In genomic region chr4:147518086-147518485, GRCh38 we compare ENCODE assay signal across 13 cellular contexts. TPM values are rescaled to one million over a fixed set of nuclear protein-coding genes. Genes with fewer than 3 reads are reported as not detected.
DNase-seq lines count a peak whose midpoint lies in the region; ATAC-seq, FAIRE-seq and TF ChIP-seq lines count a peak whose summit lies in the region.
"Had no signal": no experiment of that assay in that cellular context is flagged by ENCODE, and none has a peak within 500 bp of the region (broad histone marks: within the 10 kb centered on the region; RNA-seq: fewer than 3 reads in every experiment).

No MANE protein-coding gene starts in this region.

- DNase-seq in A172 (ENCODE audit: low spot score) (peak; percentile 5), GM23248 (no peak), astrocyte (ENCODE audit: low read depth) (peak; percentile 81), mesothelial cell of epicardium (ENCODE audit: low spot score in 2 of 2, unreplicated experiment in 2 of 2) (no peak), coronary artery (ENCODE audit: low spot score) (no peak), DMS79 (lab: John Stamatoyannopoulos, UW) (no peak)
- no peak for DNase-seq in activated CD4-positive, alpha-beta T cell treated with anti-CD3 and anti-CD28 coated beads, Interleukin-2, amount 50 U/mL, for 48 hours
- DNase-seq: NCI-H748 treated with DMSO at 0.1 percent for 48 hours had no signal

- FAIRE-seq in astrocyte (lab: Jason Lieb, UNC), result no peak

- H3K27me3 ChIP-seq in GM23248 (replicated peaks; ENCODE audit: insufficient read depth) (no peaks in the 10 kb centered on the region), astrocyte (ENCODE audit: insufficient read depth, low read length) (no peaks in the 10 kb centered on the region)
- H3K27me3 ChIP-seq: SJCRH30 had no signal

- in situ Hi-C loops in GM23248 (cut with MboI), result no loop called here

- H3K9ac ChIP-seq in GM23248, result no peak overlapping the region
- peak overlapping the region; percentile 23 for H3K9ac ChIP-seq in astrocyte (ENCODE audit: low read length)

- H3K9me3 Mint-ChIP-seq in astrocyte (ENCODE audit: unreplicated experiment) (no peaks in the 10 kb centered on the region), mesothelial cell of epicardium (no peaks in the 10 kb centered on the region)
- H3K9me3 Mint-ChIP-seq: CD14-positive monocyte had no signal

- H3K36me3 Mint-ChIP-seq in astrocyte (ENCODE audit: low read depth, unreplicated experiment), result peaks cover 2% of the 10 kb centered on the region
- peaks cover 39% of the 10 kb centered on the region for H3K36me3 Mint-ChIP-seq in mesothelial cell of epicardium
- H3K36me3 Mint-ChIP-seq: CD14-positive monocyte had no signal

- H3K27ac Mint-ChIP-seq in astrocyte (ENCODE audit: unreplicated experiment) (no peak overlapping the region), mesothelial cell of epicardium (peak overlapping the region; percentile 75)
- H3K27ac Mint-ChIP-seq: CD14-positive monocyte had no signal

- TF ChIP-seq CTCF in astrocyte (IDR thresholded peaks at IDR 0.05; ENCODE audit: insufficient read depth, low read depth, low read length), result no peak
- TF ChIP-seq CTCF in mesothelial cell of epicardium (IDR thresholded peaks at IDR 0.05; ENCODE audit: unreplicated experiment), result no peak
- no peak for TF ChIP-seq CTCF in coronary artery (IDR thresholded peaks at IDR 0.05)

- H3K4me3 Mint-ChIP-seq in astrocyte (ENCODE audit: unreplicated experiment), result no peak overlapping the region
- no peak overlapping the region for H3K4me3 Mint-ChIP-seq in mesothelial cell of epicardium
- H3K4me3 Mint-ChIP-seq: CD14-positive monocyte had no signal

- 0 out of 2 replicates have a peak overlapping the region, but pooled peaks have one; percentile 1 for H2AFZ ChIP-seq in GM23248
- H2AFZ ChIP-seq in astrocyte (ENCODE audit: low read depth, low read length), result no peak overlapping the region

- H3K4me2 ChIP-seq in GM23248 (ENCODE audit: unreplicated experiment), result no peak overlapping the region
- H3K4me2 ChIP-seq in astrocyte (ENCODE audit: low read length), result peak overlapping the region; percentile 39

- H3K36me3 ChIP-seq in GM23248 (ENCODE audit: low read depth) (no peaks in the 10 kb centered on the region), astrocyte (ENCODE audit: insufficient read depth, low read length) (peaks cover 2% of the 10 kb centered on the region)
- H3K36me3 ChIP-seq: SJCRH30 had no signal

- WGBS in GM23248 (ENCODE audit: low coverage in 1 of 2, low lambda C conversion rate in 2 of 2, missing lambda C conversion rate in 2 of 2), 2 experiments, result 72 to 84% methylated on average over 2 of the region's 2 CpGs

- H3K27ac ChIP-seq in GM23248 (no peak overlapping the region), astrocyte (ENCODE audit: low read depth, low read length) (peak overlapping the region; percentile 49), coronary artery (no peak overlapping the region)
- H3K27ac ChIP-seq: HL-60, RWPE1, SJCRH30 had no signal

- no peak for ATAC-seq in GM19035 (IDR thresholded peaks at IDR 0.05; ENCODE audit: unreplicated experiment)

- no peaks in the 10 kb centered on the region for H3K27me3 Mint-ChIP-seq in astrocyte (ENCODE audit: low read depth, unreplicated experiment)
- no peaks in the 10 kb centered on the region for H3K27me3 Mint-ChIP-seq in mesothelial cell of epicardium (ENCODE audit: low read depth)

- H3K79me2 ChIP-seq in GM23248 (ENCODE audit: insufficient read depth), result no peaks in the 10 kb centered on the region
- H3K79me2 ChIP-seq in astrocyte (ENCODE audit: insufficient read depth, low read length), result peaks cover 2% of the 10 kb centered on the region

- H3K9me3 ChIP-seq in GM23248 (ENCODE audit: low read depth) (no peaks in the 10 kb centered on the region), astrocyte (ENCODE audit: insufficient read depth, low read depth, low read length) (no peaks in the 10 kb centered on the region)
- H3K9me3 ChIP-seq: SJCRH30 had no signal

- H3F3A ChIP-seq in GM23248 (ENCODE audit: insufficient read depth), result no peaks in the 10 kb centered on the region

- no peaks in the 10 kb centered on the region for H3K9me2 ChIP-seq in GM23248 (ENCODE audit: insufficient read depth)

- H4K20me1 ChIP-seq in GM23248 (ENCODE audit: insufficient read depth) (no peaks in the 10 kb centered on the region), astrocyte (ENCODE audit: insufficient read depth, low read length) (no peaks in the 10 kb centered on the region)

- H3K4me1 Mint-ChIP-seq in astrocyte (ENCODE audit: low read depth, unreplicated experiment) (peaks cover 8% of the 10 kb centered on the region), mesothelial cell of epicardium (peaks cover 28% of the 10 kb centered on the region)
- H3K4me1 Mint-ChIP-seq: CD14-positive monocyte had no signal

- H3K4me3 ChIP-seq in GM23248, result no peak overlapping the region
- H3K4me3 ChIP-seq in astrocyte (ENCODE audit: insufficient read depth, low read depth, low read length), result no peak overlapping the region
- H3K4me3 ChIP-seq in coronary artery, result no peak overlapping the region
- H3K4me3 ChIP-seq: SJCRH30 had no signal

- H3K4me1 ChIP-seq in GM23248 (ENCODE audit: insufficient read depth), result peaks cover 7% of the 10 kb centered on the region
- peaks cover 10% of the 10 kb centered on the region for H3K4me1 ChIP-seq in astrocyte (ENCODE audit: insufficient read depth, low read length)
- H3K4me1 ChIP-seq: SJCRH30 had no signal

RNA-seq across cellular contexts. Expression of gene EDNRA, which starts 37.2 kb away (rescaled TPM):
- 0.31 and 0.57 TPM in 2 replicates for total RNA-seq in A172 (2014; rRNA removed; shearing (Covaris generic))
- total RNA-seq in GM23248 (2014; rRNA removed; shearing (Covaris generic)), result 0.63 and 0.86 TPM in 2 replicates
- 0.48 and 0.68 TPM in 2 replicates for polyA plus RNA-seq in GM23248 (2016; fragmentation: Nextera tagmentation; extraction: Ambion mirVana)
- total RNA-seq in astrocyte (6.4 and 9.3 TPM in 2 replicates), mesothelial cell of epicardium (135 to 140 TPM (median 135 TPM) in 3 replicates)
- polyA plus RNA-seq: CD14-positive monocyte had no signal

Comparison
In these comparisons a context has a peak if more than half of its experiments do, and no peak if none do; other contexts are left out.
1. DNase-seq: peak in A172 (single experiment) and astrocyte (single experiment); none in GM23248 (single experiment), mesothelial cell of epicardium (0 of 2), coronary artery (single experiment), activated CD4-positive, alpha-beta T cell treated with anti-CD3 and anti-CD28 coated beads, Interleukin-2, amount 50 U/mL, for 48 hours (0 of 2) and DMS79 (single experiment).
2. RNA of gene EDNRA, which starts 37.2 kb away (total RNA-seq): 135 to 140 TPM in mesothelial cell of epicardium; 6.4 to 9.3 TPM in astrocyte, 0.63 to 0.86 TPM in GM23248 and 0.31 to 0.57 TPM in A172; every median in the first group is over 10 times any median in the second.